11 cellular contexts compared by ENCODE assay signal in the genomic region with DNA sequence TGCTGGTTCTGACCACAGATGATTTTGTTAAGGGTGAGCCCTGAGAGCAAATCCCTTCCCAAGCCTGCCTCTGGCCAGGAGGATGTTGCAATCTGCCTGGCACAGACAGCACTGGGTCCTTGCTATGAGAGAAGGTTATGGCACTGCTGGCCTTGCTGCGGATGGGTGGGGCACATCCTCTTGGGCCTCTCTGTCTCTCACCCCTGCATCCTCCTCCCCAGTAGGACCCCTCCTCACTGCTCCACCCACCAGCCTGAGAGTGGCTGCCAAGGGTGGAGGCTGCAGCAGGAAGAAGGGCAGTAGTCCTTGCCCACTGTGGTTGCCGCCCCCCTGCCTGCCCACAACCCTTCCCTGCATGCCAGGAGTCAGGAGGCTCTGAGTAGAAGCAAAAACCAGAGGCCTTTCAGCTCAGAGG.
A peak's percentile ranks its signal among the peaks of the same experiment; 100 is the strongest.
DNase-seq lines count a peak whose midpoint lies in the region; ATAC-seq and TF ChIP-seq lines count a peak whose summit lies in the region.
"Had no signal": no experiment of that assay in that cellular context is flagged by ENCODE, and none has a peak within 500 bp of the region (broad histone marks: within the 10 kb centered on the region; RNA-seq: fewer than 3 reads in every experiment).

No MANE protein-coding gene starts in this region.

- ATAC-seq in left ventricle myocardium superior, result peak; percentile 89

- H3K9me3 ChIP-seq in adipocyte (ENCODE audit: control insufficient read depth, low read length) (no peaks in the 10 kb centered on the region), suprapubic skin (no peaks in the 10 kb centered on the region), A673 (ENCODE audit: low read depth, low read length, poor library complexity, severe bottlenecking) (no peaks in the 10 kb centered on the region)

- H3K36me3 ChIP-seq in adipocyte (ENCODE audit: control insufficient read depth, insufficient read depth, low read length, severe bottlenecking) (no peaks in the 10 kb centered on the region), suprapubic skin (no peaks in the 10 kb centered on the region), A673 (ENCODE audit: insufficient read depth, low read length, poor library complexity, severe bottlenecking) (no peaks in the 10 kb centered on the region)

- TF ChIP-seq CTCF in suprapubic skin (IDR thresholded peaks at IDR 0.05), result no peak
- TF ChIP-seq CTCF in A673 (conservative IDR thresholded peaks at IDR 0.05; ENCODE audit: low read depth, low read length), result no peak

- no TSS peak for BruUV-seq in A673 (replicated peaks; lab: Mats Ljungman, UMichigan)

- 50% methylated on average over 1 of the region's 2 CpGs for WGBS in suprapubic skin

- peak; percentile 38 for DNase-seq in DMS153 treated with DMSO at 0.1 percent for 48 hours (lab: John Stamatoyannopoulos, UW; ENCODE audit: unreplicated experiment)
- DNase-seq in DMS153 (lab: John Stamatoyannopoulos, UW), result no peak
- DNase-seq in adipocyte (ENCODE audit: low read depth), result peak; percentile 33
- peak; percentile 77 for DNase-seq in left ventricle myocardium superior
- peak in 1 of 2 donors; percentile 80 for DNase-seq in suprapubic skin (ENCODE audit: low spot score in 2 of 2)
- DNase-seq in activated CD8-positive, alpha-beta memory T cell treated with anti-CD3 and anti-CD28 coated beads for 24 hours, result no peak
- no peak for DNase-seq in A673 (ENCODE audit: low spot score)
- DNase-seq in stimulated activated CD4-positive, alpha-beta T cell treated with anti-CD3 and anti-CD28 coated beads, Interleukin-4, amount 100 ng/mL, for 24 hours, result no peak
- DNase-seq: activated T-cell treated with anti-CD3 and anti-CD28 coated beads for 4 hours, NCI-H1105 had no signal

- no peak for TF ChIP-seq POLR2A in suprapubic skin (IDR thresholded peaks at IDR 0.05)

- CTCF ChIA-PET in A673 (lab: Charles Lee), result no interaction called here

- no peak overlapping the region for H3K4me3 ChIP-seq in adipocyte (ENCODE audit: low read length)
- H3K4me3 ChIP-seq in suprapubic skin, result no peak overlapping the region
- H3K4me3 ChIP-seq in A673 (ENCODE audit: low read depth, low read length, poor library complexity, severe bottlenecking), result no peak overlapping the region

- H3K27ac ChIP-seq in suprapubic skin (peak overlapping the region; percentile 73), A673 (ENCODE audit: low read depth, low read length, poor library complexity, severe bottlenecking) (no peak overlapping the region)
- H3K27ac ChIP-seq: 22Rv1 had no signal

- peaks cover 16% of the 10 kb centered on the region for H3K4me1 ChIP-seq in adipocyte (ENCODE audit: control insufficient read depth, insufficient read depth, low read length)
- H3K4me1 ChIP-seq in suprapubic skin, result peaks cover 19% of the 10 kb centered on the region
- peaks cover 9% of the 10 kb centered on the region for H3K4me1 ChIP-seq in A673 (ENCODE audit: insufficient read depth, low read length, poor library complexity, severe bottlenecking)

- POLR2A ChIA-PET in A673 (lab: Charles Lee; ENCODE audit: low non-redundant PET), result no interaction called here

- peak overlapping the region; percentile 5 for H3K9ac ChIP-seq in adipocyte (ENCODE audit: low read length)

- H3K27me3 ChIP-seq in adipocyte (replicated peaks; ENCODE audit: control insufficient read depth, insufficient read depth, low read length) (peaks cover 6% of the 10 kb centered on the region), suprapubic skin (no peaks in the 10 kb centered on the region), A673 (replicated peaks; ENCODE audit: insufficient read depth, low read depth, low read length, poor library complexity) (no peaks in the 10 kb centered on the region)

- intact Hi-C loops in left ventricle myocardium superior (cut with micrococcal nuclease), result no loop called here
- intact Hi-C loops in A673 (cut with micrococcal nuclease; ENCODE audit: unreplicated experiment), result no loop called here

- no peak for TF ChIP-seq EP300 in suprapubic skin (IDR thresholded peaks at IDR 0.05)

Comparison
In these comparisons a context has a peak if more than half of its experiments do, and no peak if none do; other contexts are left out.
1. DNase-seq: peak in DMS153 treated with DMSO at 0.1 percent for 48 hours (single experiment), adipocyte (single experiment) and left ventricle myocardium superior (single experiment); none in DMS153 (single experiment), activated CD8-positive, alpha-beta memory T cell treated with anti-CD3 and anti-CD28 coated beads for 24 hours (single experiment), A673 (single experiment) and stimulated activated CD4-positive, alpha-beta T cell treated with anti-CD3 and anti-CD28 coated beads, Interleukin-4, amount 100 ng/mL, for 24 hours (single experiment).